8 cellular contexts compared by ENCODE assay signal in genomic region chr2:229714736-229715541, GRCh38. TPM values are rescaled to one million over a fixed set of nuclear protein-coding genes. Genes with fewer than 3 reads are reported as not detected.
DNase-seq lines count a peak whose midpoint lies in the region; ATAC-seq and TF ChIP-seq lines count a peak whose summit lies in the region.

No MANE protein-coding gene starts in this region.

- H3K4me1 Mint-ChIP-seq in activated B cell treated with CpG ODN at 0.5 μM for 24 hours: peaks cover 18% of the 10 kb centered on the region

- peak overlapping the region; percentile 59 for H3K4me3 ChIP-seq in effector memory CD4-positive, alpha-beta T cell (ENCODE audit: insufficient read depth, low read depth, low read length, poor library complexity, severe bottlenecking)
- peak overlapping the region; percentile 47 for H3K4me3 ChIP-seq in lower lobe of right lung

- H3K9me3 Mint-ChIP-seq in activated B cell treated with CpG ODN at 0.5 μM for 24 hours: no peaks in the 10 kb centered on the region

- H3K36me3 Mint-ChIP-seq in activated B cell treated with CpG ODN at 0.5 μM for 24 hours (ENCODE audit: low read depth): no peaks in the 10 kb centered on the region

- TF ChIP-seq CTCF in activated B cell treated with CpG ODN at 0.5 μM for 24 hours (IDR thresholded peaks at IDR 0.05): no peak
- TF ChIP-seq CTCF in lower lobe of right lung (IDR thresholded peaks at IDR 0.05): no peak

- POLR2A ChIA-PET in activated B cell treated with CpG ODN at 0.5 μM for 24 hours (lab: Charles Lee): no interaction called here

- H3K27me3 ChIP-seq in effector memory CD4-positive, alpha-beta T cell (replicated peaks; ENCODE audit: control insufficient read depth, insufficient read depth, low read length, poor library complexity, severe bottlenecking): peaks cover 26% of the 10 kb centered on the region
- peaks cover 69% of the 10 kb centered on the region for H3K27me3 ChIP-seq in lower lobe of right lung (ENCODE audit: low read depth)

- TF ChIP-seq RAD21 in Ishikawa (IDR thresholded peaks at IDR 0.05; ENCODE audit: low read depth): no peak

- peak; percentile 17 for DNase-seq in activated B cell treated with CpG ODN at 0.5 μM for 24 hours
- no peak for DNase-seq in effector memory CD4-positive, alpha-beta T cell
- DNase-seq in lower lobe of right lung: peak; percentile 68
- peak; percentile 53 for DNase-seq in stimulated activated naive CD8-positive, alpha-beta T cell treated with anti-CD3 and anti-CD28 coated beads, Interleukin-15, Interleukin-2, amounts not matched to agents 100 U/mL and 50 U/mL, for 24 hours

- H3K4me1 ChIP-seq in ES-I3 (ENCODE audit: insufficient read depth, low read length) (no peaks in the 10 kb centered on the region; the same call in 1 of the 2 replicates), lower lobe of right lung (peaks cover 18% of the 10 kb centered on the region)
- H3K4me1 ChIP-seq in effector memory CD4-positive, alpha-beta T cell (ENCODE audit: control insufficient read depth, insufficient read depth, low read length, poor library complexity, severe bottlenecking): peaks cover 20% of the 10 kb centered on the region

- H3K4me3 Mint-ChIP-seq in activated B cell treated with CpG ODN at 0.5 μM for 24 hours: peak overlapping the region; percentile 44

- H3K36me3 ChIP-seq in ES-I3 (ENCODE audit: insufficient read depth, low read length): no peaks in the 10 kb centered on the region
- H3K36me3 ChIP-seq in effector memory CD4-positive, alpha-beta T cell (ENCODE audit: control insufficient read depth, insufficient read depth, low read length): no peaks in the 10 kb centered on the region
- H3K36me3 ChIP-seq in lower lobe of right lung: no peaks in the 10 kb centered on the region

- H3K9ac ChIP-seq in ES-I3 (ENCODE audit: low read depth, low read length): peak overlapping the region; percentile 53; the same call in 1 of the 2 replicates

- no peak for TF ChIP-seq EP300 in Ishikawa (IDR thresholded peaks at IDR 0.05; ENCODE audit: borderline replicate concordance)

- no peaks in the 10 kb centered on the region for H3K9me3 ChIP-seq in ES-I3 (ENCODE audit: control insufficient read depth, insufficient read depth, low read length)
- no peaks in the 10 kb centered on the region for H3K9me3 ChIP-seq in effector memory CD4-positive, alpha-beta T cell (ENCODE audit: control insufficient read depth, low read length)
- no peaks in the 10 kb centered on the region for H3K9me3 ChIP-seq in lower lobe of right lung

- H3K27ac Mint-ChIP-seq in activated B cell treated with CpG ODN at 0.5 μM for 24 hours: no peak overlapping the region

- ATAC-seq in GM21576 (IDR thresholded peaks at IDR 0.05; ENCODE audit: unreplicated experiment) (peak; percentile 32), activated B cell treated with CpG ODN at 0.5 μM for 24 hours (ENCODE audit: low read depth) (peak; percentile 32), lower lobe of right lung (peak; percentile 89 to 90), GM18873 (IDR thresholded peaks at IDR 0.05; ENCODE audit: low FRiP score, unreplicated experiment) (no peak)
- peak; percentile 41 for ATAC-seq in stimulated activated naive CD8-positive, alpha-beta T cell treated with anti-CD3 and anti-CD28 coated beads, Interleukin-15, Interleukin-2, amounts not matched to agents 100 U/mL and 50 U/mL, for 24 hours

- intact Hi-C loops in activated B cell treated with CpG ODN at 0.5 μM for 24 hours (cut with micrococcal nuclease) (loop anchor here (5.0 kb wide), 1 partner anchor 283 kb away; no protein-coding TSS in a partner anchor), lower lobe of right lung (cut with DNase I) (no loop called here)

- H3K27me3 Mint-ChIP-seq in activated B cell treated with CpG ODN at 0.5 μM for 24 hours: peaks cover 60% of the 10 kb centered on the region

- no peak overlapping the region for H3K27ac ChIP-seq in effector memory CD4-positive, alpha-beta T cell (ENCODE audit: insufficient read depth, low read length, poor library complexity, severe bottlenecking)
- no peak overlapping the region for H3K27ac ChIP-seq in lower lobe of right lung

- CTCF ChIA-PET in activated B cell treated with CpG ODN at 0.5 μM for 24 hours (lab: Charles Lee): no interaction called here

TF ChIP-seq in Ishikawa, 13 proteins besides CTCF, POLR2A, EP300 and RAD21:
- no peak for TF ChIP-seq USF1 (IDR thresholded peaks at IDR 0.05)
- no peak for TF ChIP-seq YY1 (IDR thresholded peaks at IDR 0.05; ENCODE audit: low read depth)
- TF ChIP-seq REST (IDR thresholded peaks at IDR 0.05; ENCODE audit: low read depth): peak; percentile 93
- no peak for TF ChIP-seq CREB1 (IDR thresholded peaks at IDR 0.05; ENCODE audit: low read depth)
- peak; percentile 51; the same call in 1 of the 2 replicates for TF ChIP-seq MAX (IDR thresholded peaks at IDR 0.05)
- no peak for TF ChIP-seq TEAD4 (IDR thresholded peaks at IDR 0.05)
- TF ChIP-seq EGR1 (IDR thresholded peaks at IDR 0.05): no peak
- no peak for TF ChIP-seq TCF12 (IDR thresholded peaks at IDR 0.05; ENCODE audit: low read depth)
- no peak for TF ChIP-seq FOXM1 (IDR thresholded peaks at IDR 0.05; ENCODE audit: borderline replicate concordance, low read depth)
- no peak for TF ChIP-seq ZBTB7A (IDR thresholded peaks at IDR 0.05; ENCODE audit: low read depth)
- TF ChIP-seq TAF1 (IDR thresholded peaks at IDR 0.05; ENCODE audit: low read depth): no peak
- no peak for TF ChIP-seq CEBPB (IDR thresholded peaks at IDR 0.05)
- no peak for TF ChIP-seq NFIC (IDR thresholded peaks at IDR 0.05)
TF ChIP-seq in Ishikawa: peak in this region for 2.

RNA-seq across cellular contexts. Expression of gene DNER, which starts 0.6 kb away (rescaled TPM):
- total RNA-seq in activated B cell treated with CpG ODN at 0.5 μM for 24 hours (not detected in 2 replicates), lower lobe of right lung (1.2 TPM)

Comparison
In these comparisons a context has a peak if more than half of its experiments do, and no peak if none do; other contexts are left out.
1. DNase-seq: peak in activated B cell treated with CpG ODN at 0.5 μM for 24 hours (single experiment), lower lobe of right lung (single experiment) and stimulated activated naive CD8-positive, alpha-beta T cell treated with anti-CD3 and anti-CD28 coated beads, Interleukin-15, Interleukin-2, amounts not matched to agents 100 U/mL and 50 U/mL, for 24 hours (single experiment); none in effector memory CD4-positive, alpha-beta T cell (0 of 3).